In genomic region chr6:16700202-16700997, GRCh38 we compare ENCODE assay signal across 8 cellular contexts.
DNase-seq lines count a peak whose midpoint lies in the region; ATAC-seq and TF ChIP-seq lines count a peak whose summit lies in the region.

No MANE protein-coding gene starts in this region.

- POLR2A ChIA-PET in HEK293 (lab: Yijun Ruan, JAX), result no interaction called here

- intact Hi-C loops in right cardiac atrium (cut with DNase I), result no loop called here
- intact Hi-C loops in spleen (cut with DNase I; ENCODE audit: low total_unique reads), result no loop called here

- TF ChIP-seq CTCF in HEK293 (tag by site-specific recombination; IDR thresholded peaks at IDR 0.05) (no peak), spleen (IDR thresholded peaks at IDR 0.05 in 8 of 11, conservative IDR thresholded peaks at IDR 0.05 in 3 of 11) (no peak)

- peak; percentile 75 to 76 for ATAC-seq in right cardiac atrium

- H3K9me3 ChIP-seq in HEK293 (ENCODE audit: control insufficient read depth, insufficient read depth, low read depth, low read length), result no peaks in the 10 kb centered on the region
- no peaks in the 10 kb centered on the region for H3K9me3 ChIP-seq in right cardiac atrium (ENCODE audit: control insufficient read depth, low read length)
- no peaks in the 10 kb centered on the region for H3K9me3 ChIP-seq in spleen

- no peaks in the 10 kb centered on the region for H3K27me3 ChIP-seq in right cardiac atrium (ENCODE audit: control insufficient read depth, insufficient read depth)
- H3K27me3 ChIP-seq in spleen (replicated peaks in 1 of 7), result no peaks in the 10 kb centered on the region

- WGBS in right cardiac atrium, result 24% methylated on average over 14 of the region's 14 CpGs
- 29 to 33% (median 32%) methylated on average over 14 of the region's 14 CpGs for WGBS in spleen, 5 donors

- H3K4me1 ChIP-seq in HEK293 (ENCODE audit: control insufficient read depth, insufficient read depth, low read length), result peaks cover 39% of the 10 kb centered on the region
- H3K4me1 ChIP-seq in right cardiac atrium (ENCODE audit: control insufficient read depth, insufficient read depth, low read length), result peaks cover 7% of the 10 kb centered on the region
- peaks cover 3 to 83% (median 67%) of the 10 kb centered on the region in 6 donors for H3K4me1 ChIP-seq in spleen

- CTCF ChIA-PET in HEK293 (lab: Yijun Ruan, JAX), result interaction anchor here (0.7 kb wide), 1 partner anchor 46 kb away, joined by 3 read pairs; no protein-coding TSS in a partner anchor

- H3K27ac ChIP-seq in HEK293 (ENCODE audit: extremely low read depth, low read depth, low read length) (no peak overlapping the region; the same call in 1 of the 2 replicates), right cardiac atrium (ENCODE audit: low read length) (no peak overlapping the region), spleen (peak overlapping the region; percentile 10 to 87 (median 76))

- TF ChIP-seq POLR2A in spleen (IDR thresholded peaks at IDR 0.05), result no peak

- DNase-seq in activated T-cell treated with anti-CD3 and anti-CD28 coated beads, Interleukin-2, amount 50 U/mL, for 48 hours, result peak; percentile 66 to 67
- DNase-seq in right cardiac atrium (peak in 2 of 3 donors; percentile 60 to 62), spleen (no peak), NCI-H1694 treated with DMSO at 0.1 percent for 48 hours (lab: John Stamatoyannopoulos, UW) (no peak), cortex of kidney (lab: John Stamatoyannopoulos, UW) (no peak), NOMO-1 treated with dmso at 0.1 percent for 144 hours (lab: John Stamatoyannopoulos, UW; ENCODE audit: unreplicated experiment) (no peak), NCI-H146 treated with DMSO at 0.1 percent for 48 hours (lab: John Stamatoyannopoulos, UW; ENCODE audit: unreplicated experiment) (no peak)

- H3K4me3 ChIP-seq in HEK293 (ENCODE audit: low read depth, low read length) (no peak overlapping the region), right cardiac atrium (ENCODE audit: low read length) (peak overlapping the region; percentile 36), spleen (peak overlapping the region in 7 of 8 donors; percentile 11 to 60 (median 18))

- no peaks in the 10 kb centered on the region for H3K36me3 ChIP-seq in HEK293 (ENCODE audit: control insufficient read depth in 2 of 2, insufficient read depth in 1 of 2, low read length in 2 of 2)
- no peaks in the 10 kb centered on the region for H3K36me3 ChIP-seq in spleen

TF ChIP-seq in HEK293, 187 proteins besides CTCF, POLR2A, EP300 and RAD21:
- no peak for TF ChIP-seq IKZF3 (tag by site-specific recombination; IDR thresholded peaks at IDR 0.05)
- TF ChIP-seq ZNF473 (tag by site-specific recombination; IDR thresholded peaks at IDR 0.05), result no peak
- peak; percentile 58; the same call in 1 of the 2 replicates for TF ChIP-seq ZFHX2 (tag by site-specific recombination; conservative IDR thresholded peaks at IDR 0.05)
- peak; percentile 2; the same call in 1 of the 2 replicates for TF ChIP-seq TCF7L2 (IDR thresholded peaks at IDR 0.05; ENCODE audit: borderline replicate concordance, low read depth, low read length)
- TF ChIP-seq ZNF600 (tag by site-specific recombination; IDR thresholded peaks at IDR 0.05), result peak; percentile 78
- peak; percentile 15; the same call in 1 of the 2 replicates for TF ChIP-seq ZBTB17 (tag by site-specific recombination; IDR thresholded peaks at IDR 0.05)
- TF ChIP-seq ZNF404 (tag by site-specific recombination; IDR thresholded peaks at IDR 0.05), result no peak
- peak; percentile 57 for TF ChIP-seq ZNF341 (tag by site-specific recombination; IDR thresholded peaks at IDR 0.05; ENCODE audit: low read depth)

Comparison
In these comparisons a context has a peak if more than half of its experiments do, and no peak if none do; other contexts are left out.
1. H3K27ac ChIP-seq: peak in spleen (8 of 8); none in HEK293 (single experiment) and right cardiac atrium (single experiment).
2. DNase-seq: peak in activated T-cell treated with anti-CD3 and anti-CD28 coated beads, Interleukin-2, amount 50 U/mL, for 48 hours (2 of 2) and right cardiac atrium (2 of 3); none in spleen (single experiment), NCI-H1694 treated with DMSO at 0.1 percent for 48 hours (single experiment), cortex of kidney (single experiment), NOMO-1 treated with dmso at 0.1 percent for 144 hours (single experiment) and NCI-H146 treated with DMSO at 0.1 percent for 48 hours (single experiment).